Comparison of ENCODE assay signal across 9 cellular contexts in genomic region chr3:17678116-17678741, GRCh38.
DNase-seq lines count a peak whose midpoint lies in the region; ATAC-seq and TF ChIP-seq lines count a peak whose summit lies in the region.
"Had no signal": no experiment of that assay in that cellular context is flagged by ENCODE, and none has a peak within 500 bp of the region (broad histone marks: within the 10 kb centered on the region; RNA-seq: fewer than 3 reads in every experiment).

No MANE protein-coding gene starts in this region.

- no peaks in the 10 kb centered on the region for H3K27me3 ChIP-seq in Peyer's patch
- H3K27me3 ChIP-seq: SJCRH30 had no signal

- in situ Hi-C loops in GM13977 (cut with MboI; ENCODE audit: low pct_unique_long_range_greater_than_20kb, low sequenced_read_pairs, unreplicated experiment): no loop called here

- H3K36me3 ChIP-seq in Peyer's patch: no peaks in the 10 kb centered on the region
- H3K36me3 ChIP-seq: SJCRH30 had no signal

- H3K4me1 ChIP-seq in Peyer's patch: no peaks in the 10 kb centered on the region
- H3K4me1 ChIP-seq: SJCRH30 had no signal

- peak; percentile 61 for DNase-seq in M059J (ENCODE audit: low read depth)
- peak; percentile 35 for DNase-seq in inferior parietal cortex (ENCODE audit: extremely low spot score)
- no peak for DNase-seq in superior temporal gyrus (ENCODE audit: extremely low spot score)
- no peak for DNase-seq in Peyer's patch
- no peak for DNase-seq in DMS153 (lab: John Stamatoyannopoulos, UW)
- no peak for DNase-seq in GM13977 (ENCODE audit: low spot score)
- DNase-seq: SJCRH30 had no signal

- no peak for TF ChIP-seq POLR2A in Peyer's patch (IDR thresholded peaks at IDR 0.05)

- no peaks in the 10 kb centered on the region for H3K9me3 ChIP-seq in Peyer's patch

- TF ChIP-seq CTCF in Peyer's patch (IDR thresholded peaks at IDR 0.05) (no peak), GM13977 (IDR thresholded peaks at IDR 0.05; ENCODE audit: extremely low read depth, insufficient read depth, missing control alignments) (no peak)

- no peak overlapping the region for H3K4me3 ChIP-seq in Peyer's patch
- H3K4me3 ChIP-seq: SJCRH30 had no signal

- no peak overlapping the region for H3K27ac ChIP-seq in Peyer's patch
- H3K27ac ChIP-seq: SJCRH30 had no signal

- ATAC-seq in GM18498 (IDR thresholded peaks at IDR 0.05; ENCODE audit: unreplicated experiment): peak; percentile 75
- ATAC-seq in GM21717 (IDR thresholded peaks at IDR 0.05; ENCODE audit: unreplicated experiment): peak; percentile 82

Comparison
In these comparisons a context has a peak if more than half of its experiments do, and no peak if none do; other contexts are left out.
1. DNase-seq: peak in M059J (single experiment) and inferior parietal cortex (single experiment); none in superior temporal gyrus (single experiment), Peyer's patch (0 of 3), DMS153 (single experiment) and GM13977 (single experiment).